10 cellular contexts compared by ENCODE assay signal in the genomic region with DNA sequence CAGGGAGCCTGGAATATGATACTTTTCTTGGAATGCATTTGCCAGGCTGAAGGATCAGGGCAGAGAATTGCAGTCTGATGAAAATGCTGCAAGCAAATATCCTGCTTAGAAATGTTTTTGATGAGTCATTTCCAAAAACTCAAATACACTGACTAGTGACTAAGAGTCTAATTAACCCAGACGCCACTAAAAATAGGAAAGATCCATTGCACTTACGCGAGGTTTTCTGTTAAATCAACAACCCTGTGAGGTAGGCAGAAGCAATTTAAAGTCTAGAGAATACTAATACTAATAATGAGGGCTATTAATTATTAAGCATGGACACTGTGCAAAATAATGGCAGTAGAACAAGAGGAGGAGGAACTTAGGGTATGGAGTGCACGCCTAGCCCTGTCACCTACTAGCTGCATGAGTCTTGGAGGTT.
DNase-seq lines count a peak whose midpoint lies in the region; ATAC-seq and TF ChIP-seq lines count a peak whose summit lies in the region.
"Had no signal": no experiment of that assay in that cellular context is flagged by ENCODE, and none has a peak within 500 bp of the region (broad histone marks: within the 10 kb centered on the region; RNA-seq: fewer than 3 reads in every experiment).

No MANE protein-coding gene starts in this region.

- no peaks in the 10 kb centered on the region for H3K9me3 Mint-ChIP-seq in CD8-positive, alpha-beta T cell

- H3K14ac ChIP-seq in mesenchymal stem cell (ENCODE audit: low read length in 2 of 2) = no peak overlapping the region

- peaks cover 10% of the 10 kb centered on the region for H3K27me3 Mint-ChIP-seq in CD8-positive, alpha-beta T cell (ENCODE audit: low read depth)
- H3K27me3 Mint-ChIP-seq: activated naive CD8-positive, alpha-beta T cell treated with anti-CD3 and anti-CD28 coated beads, Interleukin-2, amount 10 ng/mL, durations not matched to agents 7 days and 5 days had no signal

- H3K4me3 Mint-ChIP-seq in CD8-positive, alpha-beta T cell = no peak overlapping the region
- H3K4me3 Mint-ChIP-seq: activated naive CD8-positive, alpha-beta T cell treated with anti-CD3 and anti-CD28 coated beads, Interleukin-2, amount 10 ng/mL, durations not matched to agents 7 days and 5 days; memory B cell had no signal

- H3K27me3 ChIP-seq in RWPE2 (ENCODE audit: insufficient read depth, poor library complexity, severe bottlenecking) (no peaks in the 10 kb centered on the region), mesenchymal stem cell (ENCODE audit: control insufficient read depth in 1 of 2, insufficient read depth in 1 of 2, low read length in 2 of 2) (no peaks in the 10 kb centered on the region)
- H3K27me3 ChIP-seq in CD8-positive, alpha-beta T cell (ENCODE audit: insufficient read depth, low read length) = no peaks in the 10 kb centered on the region

- no peak overlapping the region for H3K4me2 ChIP-seq in mesenchymal stem cell (ENCODE audit: low read length, poor library complexity, severe bottlenecking)

- intact Hi-C loops in CD8-positive, alpha-beta T cell (cut with DNase I, micrococcal nuclease) = no loop called here

- no peaks in the 10 kb centered on the region for H3K36me3 ChIP-seq in RWPE2 (ENCODE audit: low read depth)
- no peaks in the 10 kb centered on the region for H3K36me3 ChIP-seq in mesenchymal stem cell (ENCODE audit: control insufficient read depth in 1 of 2, insufficient read depth in 2 of 2, low read depth in 1 of 2, low read length in 2 of 2)
- H3K36me3 ChIP-seq in CD8-positive, alpha-beta T cell (ENCODE audit: insufficient read depth, low read length) = no peaks in the 10 kb centered on the region

- CTCF ChIA-PET in CD8-positive, alpha-beta T cell (lab: Charles Lee) = no interaction called here

- no peaks in the 10 kb centered on the region for H3K4me1 Mint-ChIP-seq in CD8-positive, alpha-beta T cell (ENCODE audit: low read depth)
- H3K4me1 Mint-ChIP-seq: activated naive CD8-positive, alpha-beta T cell treated with anti-CD3 and anti-CD28 coated beads, Interleukin-2, amount 10 ng/mL, durations not matched to agents 7 days and 5 days; memory B cell had no signal

- no peak overlapping the region for H2BK120ac ChIP-seq in mesenchymal stem cell (ENCODE audit: low read depth, low read length)

- H3K9me3 ChIP-seq in RWPE2 (ENCODE audit: severe bottlenecking) = no peaks in the 10 kb centered on the region
- no peaks in the 10 kb centered on the region for H3K9me3 ChIP-seq in mesenchymal stem cell (ENCODE audit: control insufficient read depth, low read length)
- no peaks in the 10 kb centered on the region for H3K9me3 ChIP-seq in CD8-positive, alpha-beta T cell (ENCODE audit: low read length)

- POLR2A ChIA-PET in CD8-positive, alpha-beta T cell (lab: Charles Lee) = no interaction called here

- H2BK12ac ChIP-seq in mesenchymal stem cell (ENCODE audit: low read length in 2 of 2) = no peak overlapping the region

- H3K27ac Mint-ChIP-seq in CD8-positive, alpha-beta T cell = no peak overlapping the region
- H3K27ac Mint-ChIP-seq: activated naive CD8-positive, alpha-beta T cell treated with anti-CD3 and anti-CD28 coated beads, Interleukin-2, amount 10 ng/mL, durations not matched to agents 7 days and 5 days; memory B cell had no signal

- H2AK5ac ChIP-seq in mesenchymal stem cell (ENCODE audit: low read length, severe bottlenecking) = no peak overlapping the region

- peak overlapping the region; percentile 57 for H3K9ac ChIP-seq in mesenchymal stem cell (ENCODE audit: low read length)

- DNase-seq in RWPE2 (ENCODE audit: low spot score) (no peak), mesenchymal stem cell (peak; percentile 3), NCI-H187 treated with DMSO at 0.1 percent for 48 hours (lab: John Stamatoyannopoulos, UW) (no peak)
- DNase-seq in stimulated activated CD4-positive, alpha-beta T cell treated with anti-CD3 and anti-CD28 coated beads, Interleukin-4, amount 100 ng/mL, for 1 hour = no peak
- no peak for DNase-seq in activated effector memory CD4-positive, alpha-beta T cell treated with anti-CD3 and anti-CD28 coated beads, Interleukin-2, amount 50 U/mL, for 16 hours
- no peak for DNase-seq in CD8-positive, alpha-beta T cell
- DNase-seq: activated naive CD8-positive, alpha-beta T cell treated with anti-CD3 and anti-CD28 coated beads, Interleukin-2, amount 10 ng/mL, durations not matched to agents 7 days and 5 days had no signal

- H3K4me3 ChIP-seq in RWPE2 (ENCODE audit: severe bottlenecking) (no peak overlapping the region), mesenchymal stem cell (ENCODE audit: insufficient read depth in 1 of 2, low read depth in 1 of 2, low read length in 2 of 2) (peak overlapping the region in 1 of 2 experiments; percentile 57)
- H3K4me3 ChIP-seq in CD8-positive, alpha-beta T cell (ENCODE audit: low read depth, low read length) = no peak overlapping the region

- no peaks in the 10 kb centered on the region for H3K79me1 ChIP-seq in mesenchymal stem cell (replicated peaks; ENCODE audit: low read length, poor library complexity, severe bottlenecking)

- H3K18ac ChIP-seq in mesenchymal stem cell (ENCODE audit: low read depth in 1 of 2, low read length in 2 of 2) = no peak overlapping the region

- H2BK15ac ChIP-seq in mesenchymal stem cell (ENCODE audit: low read depth, poor library complexity, severe bottlenecking) = no peak overlapping the region

- no peak overlapping the region for H4K91ac ChIP-seq in mesenchymal stem cell (ENCODE audit: low read length)

- H2BK5ac ChIP-seq in mesenchymal stem cell (ENCODE audit: low read depth, low read length, poor library complexity, severe bottlenecking) = no peak overlapping the region

- H3K36me3 Mint-ChIP-seq in CD8-positive, alpha-beta T cell = no peaks in the 10 kb centered on the region
- H3K36me3 Mint-ChIP-seq: memory B cell had no signal

- WGBS in mesenchymal stem cell = 63% methylated on average over 1 of the region's 4 CpGs

- H3K4me1 ChIP-seq in RWPE2 (ENCODE audit: insufficient read depth, poor library complexity, severe bottlenecking) (peaks cover 32% of the 10 kb centered on the region), mesenchymal stem cell (ENCODE audit: control insufficient read depth, insufficient read depth, low read depth, low read length) (peaks cover 7% of the 10 kb centered on the region)
- no peaks in the 10 kb centered on the region for H3K4me1 ChIP-seq in CD8-positive, alpha-beta T cell (ENCODE audit: insufficient read depth, low read length)

- H2AFZ ChIP-seq in mesenchymal stem cell (ENCODE audit: low read depth, low read length) = no peak overlapping the region

- H3K27ac ChIP-seq in RWPE2 (ENCODE audit: poor library complexity, severe bottlenecking) (peak overlapping the region; percentile 14), mesenchymal stem cell (ENCODE audit: low read length, poor library complexity, severe bottlenecking) (peak overlapping the region; percentile 83)
- no peak overlapping the region for H3K27ac ChIP-seq in CD8-positive, alpha-beta T cell (ENCODE audit: low read depth, low read length)

- H3K23ac ChIP-seq in mesenchymal stem cell (ENCODE audit: low read length in 2 of 2) = no peak overlapping the region

- H4K8ac ChIP-seq in mesenchymal stem cell (ENCODE audit: low read length) = no peak overlapping the region

- H3K4ac ChIP-seq in mesenchymal stem cell (ENCODE audit: low read depth in 1 of 2, low read length in 2 of 2) = no peak overlapping the region

- ATAC-seq in GM18508 (IDR thresholded peaks at IDR 0.05; ENCODE audit: insufficient read depth, unreplicated experiment) = peak; percentile 84
- ATAC-seq in HG02970 (IDR thresholded peaks at IDR 0.05; ENCODE audit: low FRiP score, unreplicated experiment) = peak; percentile 84
- peak; percentile 93 for ATAC-seq in RWPE2 (ENCODE audit: low read depth)
- ATAC-seq in CD8-positive, alpha-beta T cell = no peak

- no peak for TF ChIP-seq CTCF in RWPE2 (IDR thresholded peaks at IDR 0.05; ENCODE audit: poor library complexity, severe bottlenecking)
- no peak for TF ChIP-seq CTCF in CD8-positive, alpha-beta T cell (IDR thresholded peaks at IDR 0.05)
